Comparison of ENCODE assay signal across 13 cellular contexts in the genomic region with DNA sequence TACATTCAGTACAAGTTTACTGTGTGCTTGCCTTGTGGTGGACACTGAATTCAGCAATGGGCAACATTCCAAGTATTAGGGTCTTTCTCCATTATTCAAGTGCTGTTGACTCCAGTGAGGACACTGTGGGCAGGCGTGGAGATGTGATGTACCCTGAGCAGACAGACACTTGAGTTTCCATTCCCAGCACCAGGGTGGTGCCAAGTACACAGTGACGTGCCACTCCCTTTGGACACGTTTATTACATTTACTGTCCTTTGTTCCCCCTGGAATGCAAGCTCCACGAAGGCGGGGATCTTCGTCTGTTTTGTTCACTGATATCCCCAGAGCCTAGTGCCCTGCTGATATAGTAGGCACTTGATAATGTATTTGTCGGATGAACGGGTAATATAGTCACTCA.
"Had no signal": no experiment of that assay in that cellular context is flagged by ENCODE, and none has a peak within 500 bp of the region (broad histone marks: within the 10 kb centered on the region; RNA-seq: fewer than 3 reads in every experiment).

No MANE protein-coding gene starts in this region.

- H3K9me3 ChIP-seq: pancreas, tibial nerve had no signal

- H3K4me1 ChIP-seq: pancreas had no signal

- H3K36me3 ChIP-seq: brain microvascular endothelial cell, pancreas had no signal

- H3K27me3 ChIP-seq: pancreas, tibial nerve had no signal

- H3K27ac ChIP-seq: brain microvascular endothelial cell, pancreas, tibial nerve had no signal

- ATAC-seq: effector memory CD8-positive, alpha-beta T cell; naive thymus-derived CD8-positive, alpha-beta T cell; pancreas had no signal

- H3K4me3 Mint-ChIP-seq: activated CD4-positive, alpha-beta T cell treated with anti-CD3 and anti-CD28 coated beads, Interleukin-2, amount 10 ng/mL, durations not matched to agents 7 days and 5 days; activated T-helper 1 cell treated with anti-CD3 and anti-CD28 coated beads, Interleukin-12 subunit alpha, Interleukin-12 subunit beta, Interleukin-2, Interleukin-4 antibody, amounts not matched to agents 30 ng/mL and 10 ng/mL and 1 ng/mL, durations not matched to agents 14 hours and 24 hours and 36 hours; effector memory CD8-positive, alpha-beta T cell; naive thymus-derived CD8-positive, alpha-beta T cell had no signal

- DNase-seq: activated CD4-positive, alpha-beta T cell treated with anti-CD3 and anti-CD28 coated beads, Interleukin-2, amount 10 ng/mL, durations not matched to agents 7 days and 5 days; activated naive CD4-positive, alpha-beta T cell; brain microvascular endothelial cell; cerebellar nuclear complex; effector memory CD8-positive, alpha-beta T cell; head of caudate nucleus; naive thymus-derived CD8-positive, alpha-beta T cell; stimulated activated CD4-positive, alpha-beta T cell treated with anti-CD3 and anti-CD28 coated beads, Interleukin-4, amount 100 ng/mL, for 24 hours; stimulated activated naive CD4-positive, alpha-beta T cell had no signal

- H3K27ac Mint-ChIP-seq: activated CD4-positive, alpha-beta T cell treated with anti-CD3 and anti-CD28 coated beads, Interleukin-2, amount 10 ng/mL, durations not matched to agents 7 days and 5 days; activated T-helper 1 cell treated with anti-CD3 and anti-CD28 coated beads, Interleukin-12 subunit alpha, Interleukin-12 subunit beta, Interleukin-2, Interleukin-4 antibody, amounts not matched to agents 30 ng/mL and 10 ng/mL and 1 ng/mL, durations not matched to agents 14 hours and 24 hours and 36 hours; effector memory CD8-positive, alpha-beta T cell; naive thymus-derived CD8-positive, alpha-beta T cell had no signal

- H3K4me3 ChIP-seq: lung, pancreas, tibial nerve had no signal

- H3K27me3 Mint-ChIP-seq: activated CD4-positive, alpha-beta T cell treated with anti-CD3 and anti-CD28 coated beads, Interleukin-2, amount 10 ng/mL, durations not matched to agents 7 days and 5 days; effector memory CD8-positive, alpha-beta T cell; naive thymus-derived CD8-positive, alpha-beta T cell had no signal

- H3K9me3 Mint-ChIP-seq: activated CD4-positive, alpha-beta T cell treated with anti-CD3 and anti-CD28 coated beads, Interleukin-2, amount 10 ng/mL, durations not matched to agents 7 days and 5 days; activated T-helper 1 cell treated with anti-CD3 and anti-CD28 coated beads, Interleukin-12 subunit alpha, Interleukin-12 subunit beta, Interleukin-2, Interleukin-4 antibody, amounts not matched to agents 30 ng/mL and 10 ng/mL and 1 ng/mL, durations not matched to agents 14 hours and 24 hours and 36 hours; effector memory CD8-positive, alpha-beta T cell; naive thymus-derived CD8-positive, alpha-beta T cell had no signal
